In the genomic region with DNA sequence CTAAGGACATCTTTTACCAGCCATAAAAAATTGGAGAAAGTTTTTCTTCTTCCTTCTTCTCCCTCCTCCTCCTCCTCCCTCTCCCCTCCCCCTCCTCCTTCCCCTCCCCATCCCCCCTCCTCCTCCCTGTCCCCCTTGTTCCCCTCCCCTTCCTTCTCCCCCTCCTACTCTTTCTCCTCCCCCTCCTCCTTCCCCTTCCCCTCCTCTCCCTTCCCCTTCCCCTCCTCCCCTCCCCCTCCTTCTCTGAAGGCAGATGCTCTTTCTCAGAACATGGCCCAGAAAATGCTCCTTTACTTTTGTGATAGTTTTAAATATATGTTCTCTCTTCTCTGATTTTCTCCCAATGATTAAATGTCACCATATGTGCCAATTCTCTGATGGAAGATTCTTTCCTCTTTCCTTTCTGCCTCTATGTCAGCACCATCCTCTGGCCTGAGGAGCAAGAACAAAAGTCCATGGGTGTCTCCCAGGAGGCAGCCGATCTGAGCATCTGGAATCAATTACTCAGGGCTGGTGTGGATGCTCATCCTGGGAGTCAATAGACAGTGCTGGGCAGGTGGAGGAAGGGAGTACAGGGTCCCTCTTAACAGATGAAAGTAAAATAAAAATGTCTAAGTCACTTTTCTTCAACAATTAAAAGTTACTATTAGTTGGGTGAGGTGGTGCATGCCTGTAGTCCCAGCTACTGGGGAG, we compare ENCODE assay signal across 1 cellular context.
TF ChIP-seq lines count a peak whose summit lies in the region.

No MANE protein-coding gene starts in this region.

TF ChIP-seq in endothelial cell of umbilical vein, 7 proteins besides CTCF, POLR2A, EP300 and RAD21:
- no peak for TF ChIP-seq EZH2 (IDR thresholded peaks at IDR 0.05; ENCODE audit: borderline replicate concordance, low read depth, low read length, severe bottlenecking)
- TF ChIP-seq FOS (IDR thresholded peaks at IDR 0.05; ENCODE audit: borderline replicate concordance, insufficient read depth, low read length): no peak
- no peak for TF ChIP-seq MYC (IDR thresholded peaks at IDR 0.05; ENCODE audit: low read depth, low read length)
- TF ChIP-seq JUN (IDR thresholded peaks at IDR 0.05; ENCODE audit: borderline replicate concordance, insufficient read depth, insufficient read length, low read depth): no peak
- no peak for TF ChIP-seq GATA2 (IDR thresholded peaks at IDR 0.05; ENCODE audit: insufficient read depth, insufficient read length, low read depth, low read length)
- TF ChIP-seq POLR2AphosphoS5 (IDR thresholded peaks at IDR 0.05; ENCODE audit: insufficient read depth, low read depth, low read length): no peak
- TF ChIP-seq, protein P1, sequence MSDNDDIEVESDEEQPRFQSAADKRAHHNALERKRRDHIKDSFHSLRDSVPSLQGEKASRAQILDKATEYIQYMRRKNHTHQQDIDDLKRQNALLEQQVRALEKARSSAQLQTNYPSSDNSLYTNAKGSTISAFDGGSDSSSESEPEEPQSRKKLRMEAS (IDR thresholded peaks at IDR 0.05; ENCODE audit: insufficient read depth, insufficient read length): no peak
